ENCODE assay signal across 8 cellular contexts in the genomic region with DNA sequence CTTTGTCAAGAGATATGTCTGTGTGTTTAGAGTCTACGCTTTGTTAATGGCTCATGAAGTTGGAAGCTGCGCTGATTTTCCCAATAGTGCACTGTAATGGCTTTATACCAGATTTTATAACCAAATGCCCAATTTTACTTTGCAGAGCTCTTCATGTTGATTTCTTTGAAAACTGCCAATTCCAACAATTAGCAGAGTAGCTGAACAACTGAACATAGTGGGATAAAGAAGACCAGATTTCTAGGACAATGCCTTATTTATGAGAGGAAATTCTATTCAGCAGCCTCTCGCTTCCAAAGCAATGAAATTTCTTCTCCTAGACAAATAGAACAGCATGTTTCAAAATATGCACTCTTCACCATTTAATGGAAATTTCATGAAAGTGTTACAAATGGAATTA.
"Had no signal": no experiment of that assay in that cellular context is flagged by ENCODE, and none has a peak within 500 bp of the region (broad histone marks: within the 10 kb centered on the region; RNA-seq: fewer than 3 reads in every experiment).

No MANE protein-coding gene starts in this region.

- H3K9me3 Mint-ChIP-seq: GM23338, H9 had no signal

- FAIRE-seq: H1, H54, HTR-8/SVneo, K562 had no signal

- H3K4me3 Mint-ChIP-seq: GM23338, H9 had no signal

- H3K4me3 ChIP-seq: GM23338, K562 had no signal

- H3K4me1 Mint-ChIP-seq: GM23338 had no signal

- DNase-seq: H9, HCEC 1CT, IMR-90 had no signal

- H3K27ac Mint-ChIP-seq: GM23338, H9 had no signal

- ATAC-seq: GM23338, K562 had no signal
